Comparison of ENCODE assay signal across 26 cellular contexts in the genomic region with DNA sequence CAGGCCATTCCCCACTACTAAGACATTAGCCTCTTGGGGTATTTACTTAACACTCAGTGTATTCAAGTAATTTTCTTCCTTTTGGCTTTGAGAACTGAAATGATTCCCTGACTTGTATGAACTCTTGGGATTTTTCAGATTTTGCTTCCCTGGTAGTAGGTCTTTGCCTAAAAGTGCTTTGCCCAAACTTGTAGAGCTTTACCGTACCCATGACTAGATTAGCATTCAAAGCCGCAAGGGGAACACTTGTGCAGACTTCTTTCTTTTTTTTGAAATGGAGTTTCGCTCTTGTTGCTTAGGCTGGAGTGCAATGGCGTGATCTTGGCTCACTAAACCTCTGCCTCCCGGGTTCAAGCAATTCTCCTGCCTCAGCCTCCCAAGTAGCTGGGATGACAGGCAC. TPM values are rescaled to one million over a fixed set of nuclear protein-coding genes. Genes with fewer than 3 reads are reported as not detected.
A peak's percentile ranks its signal among the peaks of the same experiment; 100 is the strongest.
DNase-seq lines count a peak whose midpoint lies in the region; ATAC-seq, FAIRE-seq and TF ChIP-seq lines count a peak whose summit lies in the region.
"Had no signal": no experiment of that assay in that cellular context is flagged by ENCODE, and none has a peak within 500 bp of the region (broad histone marks: within the 10 kb centered on the region; RNA-seq: fewer than 3 reads in every experiment).

No MANE protein-coding gene starts in this region.

- H3K9me3 ChIP-seq in esophagus (ENCODE audit: control insufficient read depth in 2 of 2, insufficient read depth in 1 of 2, low read depth in 1 of 2, low read length in 1 of 2) = no peaks in the 10 kb centered on the region
- H3K9me3 ChIP-seq in stomach = peaks cover 0 to 4% (median 0%) of the 10 kb centered on the region in 4 donors
- no peaks in the 10 kb centered on the region for H3K9me3 ChIP-seq in H9 (ENCODE audit: control insufficient read depth, low read depth, low read length)
- no peaks in the 10 kb centered on the region for H3K9me3 ChIP-seq in T-helper 17 cell (ENCODE audit: control insufficient read depth, low read length, poor library complexity, severe bottlenecking)
- H3K9me3 ChIP-seq: A549; BE2C; BLaER1 treated with 17β-estradiol and CSF1 and Interleukin-3, amounts not matched to agents 10 nM and 100 nM had no signal

- H3K9me3 Mint-ChIP-seq in H9 = no peaks in the 10 kb centered on the region
- H3K9me3 Mint-ChIP-seq: CD4-positive, alpha-beta T cell; CD8-positive, alpha-beta memory T cell had no signal

- no peak overlapping the region for H3T11ph ChIP-seq in H9 (ENCODE audit: low read length)

- DNase-seq in bronchial epithelial cell (ENCODE audit: low read depth) (peak; percentile 70), foreskin keratinocyte (no peak), stomach (no peak), H9 (no peak), T-helper 17 cell (no peak)
- DNase-seq: 8988T; ACHN; AML-193; BE2C; CD4-positive, alpha-beta T cell; CD8-positive, alpha-beta memory T cell; DMS 273 treated with DMSO at 0.1 percent for 48 hours; DMS79; EL; GDM1; GM23248; H7 had no signal

- WGBS in esophagus, 2 donors = 65 to 78% methylated on average over 5 of the region's 5 CpGs
- 93 to 98% (median 95%) methylated on average over 5 of the region's 5 CpGs for WGBS in stomach, 5 donors
- no CpG with 5 or more reads among the region's 5 CpGs for whole genome bisulfite sequencing in H9 (ENCODE audit: extremely low coverage, insufficient read length, low lambda C conversion rate)

- intact Hi-C loops in stomach (cut with DNase I; ENCODE audit: low total_unique reads) = no loop called here

- H3K18ac ChIP-seq in H9 (ENCODE audit: insufficient read length, low read depth, low read length) = no peak overlapping the region

- H3K27ac Mint-ChIP-seq in H9 (no peak overlapping the region), T-helper 17 cell (no peak overlapping the region)
- H3K27ac Mint-ChIP-seq: CD14-positive monocyte; CD4-positive, alpha-beta T cell; CD8-positive, alpha-beta memory T cell had no signal

- no peak for TF ChIP-seq CTCF in bronchial epithelial cell (IDR thresholded peaks at IDR 0.05; ENCODE audit: insufficient read depth, low read length, severe bottlenecking)
- TF ChIP-seq CTCF in foreskin keratinocyte (conservative IDR thresholded peaks at IDR 0.05) = peak; percentile 8
- TF ChIP-seq CTCF in stomach (IDR thresholded peaks at IDR 0.05) = no peak
- no peak for TF ChIP-seq CTCF in H9 (conservative IDR thresholded peaks at IDR 0.05)

- H3K79me2 ChIP-seq in H9 (ENCODE audit: insufficient read depth, low read length) = no peaks in the 10 kb centered on the region

- H4K5ac ChIP-seq in H9 (ENCODE audit: insufficient read length, low read depth, low read length) = no peak overlapping the region

- FAIRE-seq in bronchial epithelial cell (lab: Jason Lieb, UNC) = no peak
- FAIRE-seq: A549, D721Med, GM12878, GM19239, H1 had no signal

- no peak overlapping the region for H3K4me2 ChIP-seq in H9 (ENCODE audit: insufficient read depth, insufficient read length, low read length)
- H3K4me2 ChIP-seq: A549; BLaER1 treated with 17β-estradiol and CSF1 and Interleukin-3, amounts not matched to agents 10 nM and 100 nM had no signal

- peaks cover 2% of the 10 kb centered on the region for H3K79me1 ChIP-seq in H9 (ENCODE audit: insufficient read depth, low read depth, low read length, poor library complexity, severe bottlenecking)

- no peak overlapping the region for H3K4ac ChIP-seq in H9 (ENCODE audit: low read depth, low read length)

- H3K36me3 ChIP-seq in bronchial epithelial cell (ENCODE audit: control insufficient read depth, insufficient read depth, low read length) (no peaks in the 10 kb centered on the region), esophagus (ENCODE audit: control insufficient read depth in 2 of 2, insufficient read depth in 2 of 2, low read length in 1 of 2) (no peaks in the 10 kb centered on the region), stomach (no peaks in the 10 kb centered on the region)
- H3K36me3 ChIP-seq: BE2C had no signal

- H3K4me1 Mint-ChIP-seq in H9 (0 out of 4 replicates have a peak, but pooled peaks cover 0 to 3% of the 10 kb centered on the region in 2 experiments), T-helper 17 cell (peaks cover 5% of the 10 kb centered on the region)

- no peak overlapping the region for H2AK5ac ChIP-seq in H9 (ENCODE audit: insufficient read length, low read length)

- H2BK12ac ChIP-seq in H9 (ENCODE audit: insufficient read length, low read depth, low read length) = no peak overlapping the region

- H3K27me3 ChIP-seq in bronchial epithelial cell (ENCODE audit: control insufficient read depth, insufficient read depth, low read length) (no peaks in the 10 kb centered on the region), esophagus (ENCODE audit: control insufficient read depth in 1 of 2, insufficient read depth in 2 of 2, low read length in 2 of 2) (no peaks in the 10 kb centered on the region), foreskin keratinocyte (no peaks in the 10 kb centered on the region), stomach (no peaks in the 10 kb centered on the region), H9 (ENCODE audit: insufficient read depth, low read length) (no peaks in the 10 kb centered on the region)
- H3K27me3 ChIP-seq: BE2C; BLaER1 treated with 17β-estradiol and CSF1 and Interleukin-3, amounts not matched to agents 10 nM and 100 nM had no signal

- no peak overlapping the region for H4K91ac ChIP-seq in H9 (ENCODE audit: insufficient read length, low read depth, low read length)

- no peak overlapping the region for H3K23ac ChIP-seq in H9 (ENCODE audit: insufficient read length, low read depth, low read length)

- H4K20me1 ChIP-seq in H9 (ENCODE audit: control insufficient read depth, insufficient read depth, insufficient read length) = no peaks in the 10 kb centered on the region
- H4K20me1 ChIP-seq: BLaER1 treated with 17β-estradiol and CSF1 and Interleukin-3, amounts not matched to agents 10 nM and 100 nM had no signal

- peak overlapping the region; percentile 40 to 73 for H3K27ac ChIP-seq in esophagus (ENCODE audit: low read depth in 2 of 2, low read length in 1 of 2)
- H3K27ac ChIP-seq in foreskin keratinocyte = peak overlapping the region; percentile 59
- H3K27ac ChIP-seq in stomach = no peak overlapping the region
- H3K27ac ChIP-seq in H9 (ENCODE audit: insufficient read length, low read depth, low read length) = no peak overlapping the region
- H3K27ac ChIP-seq: A549; BLaER1 treated with 17β-estradiol and CSF1 and Interleukin-3, amounts not matched to agents 10 nM and 100 nM; GM23248 had no signal

- H4K8ac ChIP-seq in H9 (replicated peaks; ENCODE audit: insufficient read length, low read depth, low read length) = no peak overlapping the region

- H3K36me3 Mint-ChIP-seq in H9 (ENCODE audit: insufficient read depth in 1 of 3, low read depth in 3 of 3) (no peaks in the 10 kb centered on the region), T-helper 17 cell (ENCODE audit: low read depth) (no peaks in the 10 kb centered on the region)
- H3K36me3 Mint-ChIP-seq: CD14-positive monocyte had no signal

- H2AFZ ChIP-seq in H9 (ENCODE audit: low read length) = no peak overlapping the region
- H2AFZ ChIP-seq: GM23248 had no signal

- no peak overlapping the region for H3K56ac ChIP-seq in H9 (ENCODE audit: insufficient read length, low read depth, low read length)

- peaks cover 0 to 2% of the 10 kb centered on the region in 2 donors for H3K4me1 ChIP-seq in esophagus (ENCODE audit: control insufficient read depth in 2 of 2, insufficient read depth in 2 of 2, low read length in 1 of 2)
- peaks cover 10% of the 10 kb centered on the region for H3K4me1 ChIP-seq in foreskin keratinocyte
- H3K4me1 ChIP-seq in stomach = peaks cover 2 to 9% (median 6%) of the 10 kb centered on the region in 4 donors
- no peaks in the 10 kb centered on the region for H3K4me1 ChIP-seq in H9 (ENCODE audit: insufficient read depth, low read length)
- H3K4me1 ChIP-seq: BE2C had no signal

- no peak overlapping the region for H3K9ac ChIP-seq in H9 (ENCODE audit: extremely low read depth, insufficient read length, low read length)
- H3K9ac ChIP-seq: BLaER1 treated with 17β-estradiol and CSF1 and Interleukin-3, amounts not matched to agents 10 nM and 100 nM; GM23248 had no signal

- no peak overlapping the region for H3K14ac ChIP-seq in H9 (ENCODE audit: insufficient read depth, low read length)

- H3K4me3 Mint-ChIP-seq in H9 = no peak overlapping the region
- no peak overlapping the region for H3K4me3 Mint-ChIP-seq in T-helper 17 cell
- H3K4me3 Mint-ChIP-seq: CD14-positive monocyte; CD4-positive, alpha-beta T cell; CD8-positive, alpha-beta memory T cell had no signal

- peak; percentile 55 for ATAC-seq in foreskin keratinocyte
- ATAC-seq in T-helper 17 cell = no peak
- ATAC-seq: A549, GM12878, HCT116 had no signal

- H3K27me3 Mint-ChIP-seq in H9 (ENCODE audit: low read depth) (no peaks in the 10 kb centered on the region), T-helper 17 cell (no peaks in the 10 kb centered on the region)
- H3K27me3 Mint-ChIP-seq: CD4-positive, alpha-beta T cell; CD8-positive, alpha-beta memory T cell had no signal

- H2BK20ac ChIP-seq in H9 (ENCODE audit: low read depth, low read length, poor library complexity, severe bottlenecking) = no peak overlapping the region

- H2BK15ac ChIP-seq in H9 (ENCODE audit: low read depth, low read length) = no peak overlapping the region

- no peaks in the 10 kb centered on the region for H3K23me2 ChIP-seq in H9 (ENCODE audit: insufficient read length, low read depth, low read length, poor library complexity, severe bottlenecking)

- no peak for TF ChIP-seq EP300 in stomach (IDR thresholded peaks at IDR 0.05)

- H2BK120ac ChIP-seq in H9 (ENCODE audit: low read depth, low read length, poor library complexity, severe bottlenecking) = no peak overlapping the region

- H3K4me3 ChIP-seq in bronchial epithelial cell (ENCODE audit: low read depth, low read length) = no peak overlapping the region
- H3K4me3 ChIP-seq in esophagus (ENCODE audit: low read depth in 1 of 2, low read length in 2 of 2) = no peak overlapping the region
- no peak overlapping the region for H3K4me3 ChIP-seq in stomach
- H3K4me3 ChIP-seq: A549; BLaER1 treated with 17β-estradiol and CSF1 and Interleukin-3, amounts not matched to agents 10 nM and 100 nM; GM12878; GM23248 had no signal

- no peak for TF ChIP-seq POLR2A in stomach (IDR thresholded peaks at IDR 0.05)

- no peak overlapping the region for H2BK5ac ChIP-seq in H9 (ENCODE audit: insufficient read length, low read length)

RNA-seq across cellular contexts. Expression of a gene that starts 6.1 kb away (rescaled TPM):
- total RNA-seq in bronchial epithelial cell = 21.9 and 31.6 TPM in 2 replicates
- 1 to 10 TPM; 7.9 to 9.3 TPM for polyA plus RNA-seq in esophagus
- total RNA-seq in foreskin keratinocyte = 28.4 and 29.4 TPM in 2 replicates
- 9.8 and 12.0 TPM in 2 replicates for polyA plus RNA-seq in foreskin keratinocyte
- 10 to 100 TPM in 2 of 5 donors, 1 to 10 TPM in 3; 7.0 to 49.2 (median 8.5) TPM for total RNA-seq in stomach
- polyA plus RNA-seq in stomach = 10 to 100 TPM in 2 of 3 donors, 1 to 10 TPM in 1; 6.8 to 12.1 (median 11.6) TPM
- 26.9 and 29.3 TPM in 2 replicates for total RNA-seq in H9 (2021)
- total RNA-seq in T-helper 17 cell = 10 to 100 TPM; 55.9 to 65.8 TPM

RNA-seq across cellular contexts. Expression of a gene that starts 20.7 kb away (rescaled TPM):
- total RNA-seq in bronchial epithelial cell (22.1 and 24.6 TPM in 2 replicates), foreskin keratinocyte (20.2 and 22.1 TPM in 2 replicates), stomach (100 to 1,000 TPM in 1 of 5 donors, 10 to 100 TPM in 4; 20.9 to 142 (median 40.8) TPM), H9 (2021) (23.7 and 25.0 TPM in 2 replicates), T-helper 17 cell (1 to 10 TPM in 1 of 2 donors, under 1 TPM in 1; 0.44 to 3.7 TPM)
- polyA plus RNA-seq in esophagus (1 to 10 TPM; 9.3 to 9.8 TPM), foreskin keratinocyte (27.7 and 33.4 TPM in 2 replicates), stomach (10 to 100 TPM; 11.5 to 17.9 (median 14.1) TPM)

Comparison
In these comparisons a context has a peak if more than half of its experiments do, and no peak if none do; other contexts are left out.
1. H3K27ac ChIP-seq: peak in esophagus (2 of 2) and foreskin keratinocyte (single experiment); none in stomach (0 of 5) and H9 (single experiment).